Comparison of ENCODE assay signal across 8 cellular contexts in genomic region chr16:17271687-17272086, GRCh38.
DNase-seq lines count a peak whose midpoint lies in the region; ATAC-seq lines count a peak whose summit lies in the region.

No MANE protein-coding gene starts in this region.

- ATAC-seq in sciatic nerve (peak; percentile 60), HG02884 (IDR thresholded peaks at IDR 0.05; ENCODE audit: unreplicated experiment) (no peak), GM19324 (IDR thresholded peaks at IDR 0.05; ENCODE audit: low FRiP score, unreplicated experiment) (no peak)

- intact Hi-C loops in sciatic nerve (cut with DNase I), result no loop called here

- DNase-seq in NCI-H1105 treated with DMSO at 0.1 percent for 48 hours (lab: John Stamatoyannopoulos, UW) (peak; percentile 24), NCI-H1105 (lab: John Stamatoyannopoulos, UW) (no peak), NCI-H2227 (lab: John Stamatoyannopoulos, UW; ENCODE audit: unreplicated experiment) (peak; percentile 52), fibroblast of peridontal ligament (ENCODE audit: extremely low read depth) (peak; percentile 42), sciatic nerve (ENCODE audit: low spot score) (peak; percentile 80)
- DNase-seq in stimulated activated CD4-positive, alpha-beta T cell treated with anti-CD3 and anti-CD28 coated beads, Interleukin-12 subunit alpha, Interleukin-12 subunit beta, amount 100 ng/mL, for 4 hours, result no peak

Comparison
In these comparisons a context has a peak if more than half of its experiments do, and no peak if none do; other contexts are left out.
1. DNase-seq: peak in NCI-H1105 treated with DMSO at 0.1 percent for 48 hours (single experiment), NCI-H2227 (single experiment), fibroblast of peridontal ligament (single experiment) and sciatic nerve (single experiment); none in NCI-H1105 (single experiment) and stimulated activated CD4-positive, alpha-beta T cell treated with anti-CD3 and anti-CD28 coated beads, Interleukin-12 subunit alpha, Interleukin-12 subunit beta, amount 100 ng/mL, for 4 hours (single experiment).